12 cellular contexts compared by ENCODE assay signal in genomic region chr16:11234884-11235702, GRCh38. TPM values are rescaled to one million over a fixed set of nuclear protein-coding genes. Genes with fewer than 3 reads are reported as not detected.
DNase-seq lines count a peak whose midpoint lies in the region; ATAC-seq, FAIRE-seq and TF ChIP-seq lines count a peak whose summit lies in the region.
"Had no signal": no experiment of that assay in that cellular context is flagged by ENCODE, and none has a peak within 500 bp of the region (broad histone marks: within the 10 kb centered on the region; RNA-seq: fewer than 3 reads in every experiment).

No MANE protein-coding gene starts in this region.

- TF ChIP-seq EP300 in HepG2 (IDR thresholded peaks at IDR 0.05; ENCODE audit: low read depth in 2 of 2, low read length in 2 of 2): no peak
- TF ChIP-seq EP300 in HepG2 (CRISPR knock-in tag; IDR thresholded peaks at IDR 0.05; ENCODE audit: borderline replicate concordance): no peak

- peaks cover 33% of the 10 kb centered on the region for H3K4me1 ChIP-seq in HepG2 (ENCODE audit: insufficient read depth, low read length)
- H3K4me1 ChIP-seq in right lobe of liver: peaks cover 0 to 16% (median 4%) of the 10 kb centered on the region in 4 donors
- no peaks in the 10 kb centered on the region for H3K4me1 ChIP-seq in Panc1 (ENCODE audit: control insufficient read depth, insufficient read depth, low read length)
- peaks cover 3% of the 10 kb centered on the region for H3K4me1 ChIP-seq in mucosa of descending colon (ENCODE audit: low read depth)

- TF ChIP-seq POLR2A in HepG2 (IDR thresholded peaks at IDR 0.05; ENCODE audit: insufficient read depth in 1 of 2, low read depth in 2 of 2, low read length in 2 of 2) (no peak), right lobe of liver (IDR thresholded peaks at IDR 0.05) (no peak)

- no peak for DNase-seq in HepG2 (ENCODE audit: low spot score)
- no peak for DNase-seq in right lobe of liver
- DNase-seq in Panc1 (ENCODE audit: low read depth, low spot score): no peak
- DNase-seq in HuH-7.5 (ENCODE audit: low spot score): no peak
- DNase-seq in ACHN: no peak
- DNase-seq in mucosa of descending colon: no peak
- DNase-seq in NCI-H2107 (lab: John Stamatoyannopoulos, UW): no peak
- DNase-seq: COR-L47, Karpas-422 had no signal

- BruUV-seq in HepG2 (replicated peaks; lab: Mats Ljungman, UMichigan) (no TSS peak), Panc1 (replicated peaks; lab: Mats Ljungman, UMichigan) (no TSS peak)

- no peak overlapping the region for H2AFZ ChIP-seq in HepG2 (ENCODE audit: low read length)

- no peaks in the 10 kb centered on the region for H3K79me2 ChIP-seq in HepG2 (ENCODE audit: insufficient read depth, low read length)

- H3K27me3 ChIP-seq in HepG2 (ENCODE audit: control insufficient read depth in 1 of 2, insufficient read depth in 2 of 2, low read length in 2 of 2) (peaks cover 1 to 21% of the 10 kb centered on the region in 2 experiments; a peak in 3 of 5 replicates), right lobe of liver (no peaks in the 10 kb centered on the region), Panc1 (ENCODE audit: control insufficient read depth, insufficient read depth, low read length) (no peaks in the 10 kb centered on the region)

- H3K36me3 ChIP-seq in HepG2 (replicated peaks in 1 of 2; ENCODE audit: control insufficient read depth in 1 of 2, insufficient read depth in 2 of 2, low read length in 2 of 2) (no peaks in the 10 kb centered on the region), right lobe of liver (no peaks in the 10 kb centered on the region), Panc1 (ENCODE audit: control insufficient read depth, insufficient read depth, low read length) (no peaks in the 10 kb centered on the region), mucosa of descending colon (ENCODE audit: low read depth) (no peaks in the 10 kb centered on the region)

- CTCF ChIA-PET in HepG2 (lab: Yijun Ruan, JAX; ENCODE audit: low intra/inter-chr PET ratio, low total read pairs): no interaction called here
- CTCF ChIA-PET in Panc1 (lab: Charles Lee): no interaction called here

- H3K36me3 Mint-ChIP-seq in dendritic cell treated with granulocyte-macrophage colony-stimulating factor and Interleukin-4, amounts not matched to agents 40 ng/mL and 50 ng/mL, for 4 days (ENCODE audit: low read depth): no peaks in the 10 kb centered on the region

- TF ChIP-seq RAD21 in HepG2 (CRISPR knock-in tag; IDR thresholded peaks at IDR 0.05): no peak

- H3K9ac ChIP-seq in HepG2 (ENCODE audit: insufficient read depth, low read depth, low read length): no peak overlapping the region

- TF ChIP-seq CTCF in HepG2 (CRISPR knock-in tag; IDR thresholded peaks at IDR 0.05): no peak
- no peak for TF ChIP-seq CTCF in right lobe of liver (IDR thresholded peaks at IDR 0.05)
- TF ChIP-seq CTCF in Panc1 (IDR thresholded peaks at IDR 0.05): no peak
- no peak for TF ChIP-seq CTCF in mucosa of descending colon (IDR thresholded peaks at IDR 0.05)

- WGBS in HepG2 (ENCODE audit: low lambda C conversion rate): 13% methylated on average over 13 of the region's 13 CpGs
- WGBS in right lobe of liver (ENCODE audit: insufficient coverage, low coverage, low lambda C conversion rate, missing lambda C conversion rate): 78% methylated on average over 11 of the region's 13 CpGs

- no peak overlapping the region for H3K4me3 Mint-ChIP-seq in dendritic cell treated with granulocyte-macrophage colony-stimulating factor and Interleukin-4, amounts not matched to agents 40 ng/mL and 50 ng/mL, for 4 days

- no peaks in the 10 kb centered on the region for H3K9me3 Mint-ChIP-seq in dendritic cell treated with granulocyte-macrophage colony-stimulating factor and Interleukin-4, amounts not matched to agents 40 ng/mL and 50 ng/mL, for 4 days

- intact Hi-C loops in HepG2 (cut with micrococcal nuclease; ENCODE audit: unreplicated experiment): no loop called here
- intact Hi-C loops in right lobe of liver (cut with DNase I): no loop called here
- intact Hi-C loops in Panc1 (cut with micrococcal nuclease; ENCODE audit: unreplicated experiment): no loop called here
- intact Hi-C loops in dendritic cell treated with granulocyte-macrophage colony-stimulating factor and Interleukin-4, amounts not matched to agents 40 ng/mL and 50 ng/mL, for 4 days (cut with micrococcal nuclease): loop anchor here (5.0 kb wide), 1 partner anchor 53 kb away; no protein-coding TSS in a partner anchor
- intact Hi-C loops in mucosa of descending colon (cut with DNase I, micrococcal nuclease): no loop called here

- no peaks in the 10 kb centered on the region for H3K9me3 ChIP-seq in HepG2 (ENCODE audit: low read length)
- no peaks in the 10 kb centered on the region for H3K9me3 ChIP-seq in right lobe of liver
- H3K9me3 ChIP-seq in Panc1 (ENCODE audit: control insufficient read depth, insufficient read depth, low read depth, low read length): no peaks in the 10 kb centered on the region
- H3K9me3 ChIP-seq in mucosa of descending colon: no peaks in the 10 kb centered on the region

- no peak for FAIRE-seq in HepG2 (lab: Jason Lieb, UNC)

- H3K4me3 ChIP-seq in HepG2 (replicated peaks in 1 of 3; ENCODE audit: insufficient read depth in 1 of 3, low read depth in 2 of 3, low read length in 3 of 3): no peak overlapping the region
- H3K4me3 ChIP-seq in right lobe of liver: no peak overlapping the region
- H3K4me3 ChIP-seq in Panc1 (ENCODE audit: low read depth in 2 of 2, low read length in 2 of 2): no peak overlapping the region
- no peak overlapping the region for H3K4me3 ChIP-seq in mucosa of descending colon

- H3K27ac ChIP-seq in HepG2 (ENCODE audit: extremely low read length, insufficient read depth, low read length) (no peak overlapping the region), right lobe of liver (no peak overlapping the region), Panc1 (ENCODE audit: low read length) (no peak overlapping the region)

- H4K20me1 ChIP-seq in HepG2 (ENCODE audit: insufficient read depth, low read length): no peaks in the 10 kb centered on the region

- H3K27ac Mint-ChIP-seq in dendritic cell treated with granulocyte-macrophage colony-stimulating factor and Interleukin-4, amounts not matched to agents 40 ng/mL and 50 ng/mL, for 4 days: peak overlapping the region; percentile 76

- peaks cover 64% of the 10 kb centered on the region for H3K4me1 Mint-ChIP-seq in dendritic cell treated with granulocyte-macrophage colony-stimulating factor and Interleukin-4, amounts not matched to agents 40 ng/mL and 50 ng/mL, for 4 days (ENCODE audit: low read depth)

- peak; percentile 43 for ATAC-seq in HepG2
- no peak for ATAC-seq in right lobe of liver
- 0 out of 2 replicates have a peak, but pooled peaks have one; percentile 12 for ATAC-seq in Panc1
- no peak for ATAC-seq in mucosa of descending colon

- in situ Hi-C loops in HepG2 (cut with HindIII; ENCODE audit: extremely low pct_ligation_motif_present, low pct_unique_long_range_greater_than_20kb): no loop called here
- in situ Hi-C loops in Panc1 (cut with HindIII; ENCODE audit: low pct_unique_long_range_greater_than_20kb, low sequenced_read_pairs): no loop called here
- in situ Hi-C loops in ACHN (cut with HindIII; ENCODE audit: low pct_ligation_motif_present, low pct_unique_long_range_greater_than_20kb, low sequenced_read_pairs): no loop called here

- peak overlapping the region; percentile 1; the same call in 1 of the 2 replicates for H3K4me2 ChIP-seq in HepG2 (ENCODE audit: low read depth, low read length)

- POLR2A ChIA-PET in HepG2 (lab: Yijun Ruan, JAX): interaction anchor here (0.6 to 2.7 kb wide), 6 partner anchors 14 to 62 kb away, joined by 3 to 20 read pairs (median 4); partner anchors contain the start of gene SOCS1
- POLR2A ChIA-PET in Panc1 (lab: Charles Lee): interaction anchor here (1.0 kb wide), 1 partner anchor 21 kb away, joined by 3 read pairs; no protein-coding TSS in a partner anchor

- H3K27me3 Mint-ChIP-seq in dendritic cell treated with granulocyte-macrophage colony-stimulating factor and Interleukin-4, amounts not matched to agents 40 ng/mL and 50 ng/mL, for 4 days: peaks cover under 1% of the 10 kb centered on the region

RNA-seq across cellular contexts. Expression of gene SOCS1, which starts 20.9 kb away (rescaled TPM):
- total RNA-seq in HepG2 (2016; rRNA removed; fragmentation: Illumina TruSeq; extraction: Trizol) (3.3 and 5.3 TPM in 2 replicates), right lobe of liver (10 to 100 TPM in 3 of 6 experiments, 1 to 10 TPM in 2, under 1 TPM in 1; 0.88 to 26.6 (median 10.9) TPM), Panc1 (2021; ENCODE audit: unreplicated experiment) (4.8 TPM), mucosa of descending colon (1 to 10 TPM; 4.0 to 6.5 (median 4.1) TPM)
- total RNA-seq in HepG2 (2016; cell fraction: cytosol; rRNA removed; fragmentation: Illumina TruSeq; extraction: Trizol; ENCODE audit: low read depth): 5.4 and 8.1 TPM in 2 replicates
- 2.8 and 4.2 TPM in 2 replicates for total RNA-seq in HepG2 (2016; cell fraction: insoluble cytoplasmic fraction; rRNA removed; fragmentation: Illumina TruSeq; extraction: Trizol)
- 9.1 and 10.9 TPM in 2 replicates for total RNA-seq in HepG2 (2016; cell fraction: membrane; rRNA removed; fragmentation: Illumina TruSeq; extraction: Trizol)
- 5.6 and 5.7 TPM in 2 replicates for total RNA-seq in HepG2 (2016; cell fraction: nucleus; rRNA removed; fragmentation: Illumina TruSeq; extraction: Trizol)
- polyA plus RNA-seq in HepG2 (2011; rRNA removed): 6.3 and 9.4 TPM in 2 replicates
- 5.3 and 8.4 TPM in 2 replicates for polyA plus RNA-seq in HepG2 (2011; cell fraction: cytosol; rRNA removed)
- 30.3 and 31.6 TPM in 2 replicates for polyA plus RNA-seq in HepG2 (2011; cell fraction: nucleus; rRNA removed)
- 6.5 and 7.4 TPM in 2 replicates for polyA plus RNA-seq in HepG2 (2012)
- 5.5 and 7.8 TPM in 2 replicates for polyA plus RNA-seq in HepG2 (2016; cell fraction: cytosol; fragmentation: Illumina TruSeq; extraction: Trizol; ENCODE audit: low read depth)
- 5.2 and 6.3 TPM in 2 replicates for polyA plus RNA-seq in HepG2 (2016; cell fraction: insoluble cytoplasmic fraction; fragmentation: Illumina TruSeq; extraction: Trizol; ENCODE audit: low read depth)
- polyA plus RNA-seq in HepG2 (2016; cell fraction: membrane; fragmentation: Illumina TruSeq; extraction: Trizol; ENCODE audit: low read depth): 7.1 and 9.9 TPM in 2 replicates
- polyA plus RNA-seq in HepG2 (2016; cell fraction: nucleus; fragmentation: Illumina TruSeq; extraction: Trizol; ENCODE audit: insufficient read depth, low read depth): 8.1 and 8.6 TPM in 2 replicates
- 3.9 and 31.0 TPM in 2 replicates for polyA minus RNA-seq in HepG2 (2011; rRNA and poly(A)+ RNA removed; ENCODE audit: low replicate concordance)
- 12.0 and 14.0 TPM in 2 replicates for polyA minus RNA-seq in HepG2 (2011; cell fraction: cytosol; rRNA and poly(A)+ RNA removed)
- 44.8 and 46.1 TPM in 2 replicates for polyA minus RNA-seq in HepG2 (2011; cell fraction: nucleus; rRNA and poly(A)+ RNA removed)
- polyA plus RNA-seq in Panc1 (2012; ENCODE audit: insufficient read length): 3.8 TPM

RNA-seq across cellular contexts. Expression of gene TNP2, which starts 34.0 kb away (rescaled TPM):
- not detected in 2 replicates for total RNA-seq in HepG2 (2016; rRNA removed; fragmentation: Illumina TruSeq; extraction: Trizol)
- total RNA-seq in HepG2 (2016; cell fraction: cytosol; rRNA removed; fragmentation: Illumina TruSeq; extraction: Trizol; ENCODE audit: low read depth): not detected in 2 replicates
- total RNA-seq in HepG2 (2016; cell fraction: insoluble cytoplasmic fraction; rRNA removed; fragmentation: Illumina TruSeq; extraction: Trizol): not detected in 2 replicates
- not detected in 2 replicates for total RNA-seq in HepG2 (2016; cell fraction: membrane; rRNA removed; fragmentation: Illumina TruSeq; extraction: Trizol)
- not detected in 2 replicates for total RNA-seq in HepG2 (2016; cell fraction: nucleus; rRNA removed; fragmentation: Illumina TruSeq; extraction: Trizol)
- polyA plus RNA-seq in HepG2 (2011; rRNA removed): not detected in 2 replicates
- polyA plus RNA-seq in HepG2 (2011; cell fraction: cytosol; rRNA removed): not detected in 2 replicates
- not detected in 2 replicates for polyA plus RNA-seq in HepG2 (2011; cell fraction: nucleus; rRNA removed)
- polyA plus RNA-seq in HepG2 (2012): not detected in 2 replicates
- polyA plus RNA-seq in HepG2 (2016; cell fraction: cytosol; fragmentation: Illumina TruSeq; extraction: Trizol; ENCODE audit: low read depth): not detected in 2 replicates
- polyA plus RNA-seq in HepG2 (2016; cell fraction: insoluble cytoplasmic fraction; fragmentation: Illumina TruSeq; extraction: Trizol; ENCODE audit: low read depth): not detected in 2 replicates
- not detected in 2 replicates for polyA plus RNA-seq in HepG2 (2016; cell fraction: membrane; fragmentation: Illumina TruSeq; extraction: Trizol; ENCODE audit: low read depth)
- polyA plus RNA-seq in HepG2 (2016; cell fraction: nucleus; fragmentation: Illumina TruSeq; extraction: Trizol; ENCODE audit: insufficient read depth, low read depth): not detected in 2 replicates
- polyA minus RNA-seq in HepG2 (2011; rRNA and poly(A)+ RNA removed; ENCODE audit: low replicate concordance): not detected in 2 replicates
- not detected in 2 replicates for polyA minus RNA-seq in HepG2 (2011; cell fraction: cytosol; rRNA and poly(A)+ RNA removed)
- not detected in 2 replicates for polyA minus RNA-seq in HepG2 (2011; cell fraction: nucleus; rRNA and poly(A)+ RNA removed)
- total RNA-seq in right lobe of liver: not detected
- not detected for total RNA-seq in Panc1 (2021; ENCODE audit: unreplicated experiment)
- polyA plus RNA-seq in Panc1 (2012; ENCODE audit: insufficient read length): not detected
- total RNA-seq in mucosa of descending colon: not detected
- total RNA-seq: activated CD8-positive, alpha-beta memory T cell treated with anti-CD3 and anti-CD28 coated beads for 36 hours; renal cortical epithelial cell had no signal

RNA-seq across cellular contexts. Expression of gene PRM3, which starts 38.3 kb away (rescaled TPM):
- total RNA-seq in HepG2 (2016; rRNA removed; fragmentation: Illumina TruSeq; extraction: Trizol): not detected in 2 replicates
- not detected in 2 replicates for total RNA-seq in HepG2 (2016; cell fraction: cytosol; rRNA removed; fragmentation: Illumina TruSeq; extraction: Trizol; ENCODE audit: low read depth)
- total RNA-seq in HepG2 (2016; cell fraction: insoluble cytoplasmic fraction; rRNA removed; fragmentation: Illumina TruSeq; extraction: Trizol): not detected in 2 replicates
- not detected in 2 replicates for total RNA-seq in HepG2 (2016; cell fraction: membrane; rRNA removed; fragmentation: Illumina TruSeq; extraction: Trizol)
- total RNA-seq in HepG2 (2016; cell fraction: nucleus; rRNA removed; fragmentation: Illumina TruSeq; extraction: Trizol): not detected in 2 replicates
- polyA plus RNA-seq in HepG2 (2011; rRNA removed): not detected in 2 replicates
- polyA plus RNA-seq in HepG2 (2011; cell fraction: cytosol; rRNA removed): not detected in 2 replicates
- not detected in 2 replicates for polyA plus RNA-seq in HepG2 (2011; cell fraction: nucleus; rRNA removed)
- not detected in 2 replicates for polyA plus RNA-seq in HepG2 (2012)
- not detected in 2 replicates for polyA plus RNA-seq in HepG2 (2016; cell fraction: cytosol; fragmentation: Illumina TruSeq; extraction: Trizol; ENCODE audit: low read depth)
- not detected in 2 replicates for polyA plus RNA-seq in HepG2 (2016; cell fraction: insoluble cytoplasmic fraction; fragmentation: Illumina TruSeq; extraction: Trizol; ENCODE audit: low read depth)
- polyA plus RNA-seq in HepG2 (2016; cell fraction: membrane; fragmentation: Illumina TruSeq; extraction: Trizol; ENCODE audit: low read depth): not detected in 2 replicates
- not detected in 2 replicates for polyA plus RNA-seq in HepG2 (2016; cell fraction: nucleus; fragmentation: Illumina TruSeq; extraction: Trizol; ENCODE audit: insufficient read depth, low read depth)
- polyA minus RNA-seq in HepG2 (2011; rRNA and poly(A)+ RNA removed; ENCODE audit: low replicate concordance): not detected in 2 replicates
- not detected in 2 replicates for polyA minus RNA-seq in HepG2 (2011; cell fraction: cytosol; rRNA and poly(A)+ RNA removed)
- 2.8 TPM in 1 of 2 replicates, not detected in the other for polyA minus RNA-seq in HepG2 (2011; cell fraction: nucleus; rRNA and poly(A)+ RNA removed)
- total RNA-seq in right lobe of liver: not detected
- total RNA-seq in Panc1 (2021; ENCODE audit: unreplicated experiment): not detected
- not detected for polyA plus RNA-seq in Panc1 (2012; ENCODE audit: insufficient read length)
- not detected for total RNA-seq in mucosa of descending colon
- total RNA-seq: activated CD8-positive, alpha-beta memory T cell treated with anti-CD3 and anti-CD28 coated beads for 36 hours; renal cortical epithelial cell had no signal

RNA-seq across cellular contexts. Expression of gene PRM2, which starts 41.2 kb away (rescaled TPM):
- total RNA-seq in HepG2 (2016; rRNA removed; fragmentation: Illumina TruSeq; extraction: Trizol) (not detected in 2 replicates), right lobe of liver (not detected), Panc1 (2021; ENCODE audit: unreplicated experiment) (not detected), mucosa of descending colon (not detected)
- total RNA-seq in HepG2 (2016; cell fraction: cytosol; rRNA removed; fragmentation: Illumina TruSeq; extraction: Trizol; ENCODE audit: low read depth): 0.61 TPM in 1 of 2 replicates, not detected in the other
- total RNA-seq in HepG2 (2016; cell fraction: insoluble cytoplasmic fraction; rRNA removed; fragmentation: Illumina TruSeq; extraction: Trizol): not detected in 2 replicates
- 0.28 and 0.52 TPM in 2 replicates for total RNA-seq in HepG2 (2016; cell fraction: membrane; rRNA removed; fragmentation: Illumina TruSeq; extraction: Trizol)
- not detected in 2 replicates for total RNA-seq in HepG2 (2016; cell fraction: nucleus; rRNA removed; fragmentation: Illumina TruSeq; extraction: Trizol)
- 0.54 TPM in 1 of 2 replicates, not detected in the other for polyA plus RNA-seq in HepG2 (2011; rRNA removed)
- polyA plus RNA-seq in HepG2 (2011; cell fraction: cytosol; rRNA removed): 0.19 and 0.26 TPM in 2 replicates
- not detected in 2 replicates for polyA plus RNA-seq in HepG2 (2011; cell fraction: nucleus; rRNA removed)
- polyA plus RNA-seq in HepG2 (2012): not detected in 2 replicates
- polyA plus RNA-seq in HepG2 (2016; cell fraction: cytosol; fragmentation: Illumina TruSeq; extraction: Trizol; ENCODE audit: low read depth): 1.6 and 2.0 TPM in 2 replicates
- 0.56 TPM in 1 of 2 replicates, not detected in the other for polyA plus RNA-seq in HepG2 (2016; cell fraction: insoluble cytoplasmic fraction; fragmentation: Illumina TruSeq; extraction: Trizol; ENCODE audit: low read depth)
- polyA plus RNA-seq in HepG2 (2016; cell fraction: membrane; fragmentation: Illumina TruSeq; extraction: Trizol; ENCODE audit: low read depth): 0.55 and 0.73 TPM in 2 replicates
- polyA plus RNA-seq in HepG2 (2016; cell fraction: nucleus; fragmentation: Illumina TruSeq; extraction: Trizol; ENCODE audit: insufficient read depth, low read depth): not detected in 2 replicates
- not detected in 2 replicates for polyA minus RNA-seq in HepG2 (2011; rRNA and poly(A)+ RNA removed; ENCODE audit: low replicate concordance)
- polyA minus RNA-seq in HepG2 (2011; cell fraction: cytosol; rRNA and poly(A)+ RNA removed): not detected in 2 replicates
- polyA minus RNA-seq in HepG2 (2011; cell fraction: nucleus; rRNA and poly(A)+ RNA removed): not detected in 2 replicates
- not detected for polyA plus RNA-seq in Panc1 (2012; ENCODE audit: insufficient read length)
- total RNA-seq: activated CD8-positive, alpha-beta memory T cell treated with anti-CD3 and anti-CD28 coated beads for 36 hours; renal cortical epithelial cell had no signal

RNA-seq across cellular contexts. Expression of gene PRM1, which starts 46.0 kb away (rescaled TPM):
- total RNA-seq in HepG2 (2016; rRNA removed; fragmentation: Illumina TruSeq; extraction: Trizol): not detected in 2 replicates
- not detected in 2 replicates for total RNA-seq in HepG2 (2016; cell fraction: cytosol; rRNA removed; fragmentation: Illumina TruSeq; extraction: Trizol; ENCODE audit: low read depth)
- not detected in 2 replicates for total RNA-seq in HepG2 (2016; cell fraction: insoluble cytoplasmic fraction; rRNA removed; fragmentation: Illumina TruSeq; extraction: Trizol)
- total RNA-seq in HepG2 (2016; cell fraction: membrane; rRNA removed; fragmentation: Illumina TruSeq; extraction: Trizol): not detected in 2 replicates
- total RNA-seq in HepG2 (2016; cell fraction: nucleus; rRNA removed; fragmentation: Illumina TruSeq; extraction: Trizol): not detected in 2 replicates
- polyA plus RNA-seq in HepG2 (2011; rRNA removed): not detected in 2 replicates
- polyA plus RNA-seq in HepG2 (2011; cell fraction: cytosol; rRNA removed): 0.44 TPM in 1 of 2 replicates, not detected in the other
- polyA plus RNA-seq in HepG2 (2011; cell fraction: nucleus; rRNA removed): not detected in 2 replicates
- polyA plus RNA-seq in HepG2 (2012): not detected in 2 replicates
- not detected in 2 replicates for polyA plus RNA-seq in HepG2 (2016; cell fraction: cytosol; fragmentation: Illumina TruSeq; extraction: Trizol; ENCODE audit: low read depth)
- polyA plus RNA-seq in HepG2 (2016; cell fraction: insoluble cytoplasmic fraction; fragmentation: Illumina TruSeq; extraction: Trizol; ENCODE audit: low read depth): not detected in 2 replicates
- polyA plus RNA-seq in HepG2 (2016; cell fraction: membrane; fragmentation: Illumina TruSeq; extraction: Trizol; ENCODE audit: low read depth): not detected in 2 replicates
- not detected in 2 replicates for polyA plus RNA-seq in HepG2 (2016; cell fraction: nucleus; fragmentation: Illumina TruSeq; extraction: Trizol; ENCODE audit: insufficient read depth, low read depth)
- not detected in 2 replicates for polyA minus RNA-seq in HepG2 (2011; rRNA and poly(A)+ RNA removed; ENCODE audit: low replicate concordance)
- polyA minus RNA-seq in HepG2 (2011; cell fraction: cytosol; rRNA and poly(A)+ RNA removed): not detected in 2 replicates
- not detected in 2 replicates for polyA minus RNA-seq in HepG2 (2011; cell fraction: nucleus; rRNA and poly(A)+ RNA removed)
- not detected for total RNA-seq in right lobe of liver
- total RNA-seq in Panc1 (2021; ENCODE audit: unreplicated experiment): not detected
- polyA plus RNA-seq in Panc1 (2012; ENCODE audit: insufficient read length): not detected
- total RNA-seq in mucosa of descending colon: not detected
- total RNA-seq: activated CD8-positive, alpha-beta memory T cell treated with anti-CD3 and anti-CD28 coated beads for 36 hours; renal cortical epithelial cell had no signal

Comparison
In these comparisons a context has a peak if more than half of its experiments do, and no peak if none do; other contexts are left out.
1. ATAC-seq: peak in HepG2 (single experiment) and Panc1 (single experiment); none in right lobe of liver (0 of 4) and mucosa of descending colon (single experiment).